In the genomic region with DNA sequence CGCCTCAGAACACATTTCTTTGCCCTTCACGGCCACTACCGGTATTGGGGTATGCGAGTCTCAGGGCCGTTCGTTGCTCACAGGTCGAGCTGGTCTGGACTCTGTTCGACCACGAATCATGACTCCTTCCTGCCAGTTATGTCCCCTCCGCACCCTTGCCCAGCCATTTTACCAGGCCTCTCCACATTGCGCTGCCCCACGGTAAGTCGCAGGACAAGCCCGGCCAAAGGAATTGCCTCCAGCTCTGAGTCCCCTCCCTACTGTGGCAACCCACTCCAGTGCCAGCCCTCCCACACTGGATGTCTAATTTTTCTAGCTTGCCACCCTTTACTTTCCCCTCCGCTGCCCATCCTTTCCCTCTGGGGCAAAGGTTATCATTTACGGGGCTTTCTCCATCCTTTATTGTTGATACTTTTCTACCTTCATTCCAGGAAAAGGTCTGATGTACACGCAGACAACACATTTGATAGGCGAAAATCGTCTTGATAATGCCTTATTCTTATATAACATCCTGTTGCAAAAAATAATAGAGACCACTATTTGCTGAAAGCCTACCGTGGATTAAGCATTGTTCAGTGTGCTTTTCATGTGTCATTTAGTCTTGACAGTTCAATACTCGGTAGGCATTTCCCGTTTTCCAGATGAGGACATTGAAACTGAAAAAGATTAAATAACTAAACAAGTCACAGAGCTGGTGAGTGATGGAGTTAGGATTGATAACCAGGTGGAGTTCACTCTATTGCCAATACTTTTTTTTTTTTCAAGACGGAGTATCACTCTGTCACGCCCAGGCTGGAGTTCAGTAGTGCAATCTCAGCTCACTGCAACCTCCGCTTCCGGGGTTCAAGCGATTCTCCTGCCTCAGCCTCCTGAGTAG, we compare ENCODE assay signal across 8 cellular contexts. TPM values are rescaled to one million over a fixed set of nuclear protein-coding genes. Genes with fewer than 3 reads are reported as not detected.
DNase-seq lines count a peak whose midpoint lies in the region; ATAC-seq and TF ChIP-seq lines count a peak whose summit lies in the region.

No MANE protein-coding gene starts in this region.

- peaks cover 4% of the 10 kb centered on the region for H3K27me3 Mint-ChIP-seq in activated naive CD4-positive, alpha-beta T cell treated with anti-CD3 and anti-CD28 coated beads, Interleukin-2, amount 10 ng/mL, durations not matched to agents 7 days and 5 days

- H3K4me3 Mint-ChIP-seq in activated naive CD4-positive, alpha-beta T cell treated with anti-CD3 and anti-CD28 coated beads, Interleukin-2, amount 10 ng/mL, durations not matched to agents 7 days and 5 days = peak overlapping the region; percentile 84

- ATAC-seq in GM19351 (IDR thresholded peaks at IDR 0.05; ENCODE audit: unreplicated experiment) (peak; percentile 21), left cardiac atrium (peak; percentile 24 to 25)

- H3K9me3 Mint-ChIP-seq in activated naive CD4-positive, alpha-beta T cell treated with anti-CD3 and anti-CD28 coated beads, Interleukin-2, amount 10 ng/mL, durations not matched to agents 7 days and 5 days = no peaks in the 10 kb centered on the region

- peak; percentile 27 for DNase-seq in CD1c-positive myeloid dendritic cell (ENCODE audit: extremely low spot score)
- DNase-seq in HuH-7 (ENCODE audit: low spot score) = peak; percentile 32
- no peak for DNase-seq in activated naive CD4-positive, alpha-beta T cell treated with anti-CD3 and anti-CD28 coated beads, Interleukin-2, amount 10 ng/mL, durations not matched to agents 7 days and 5 days
- DNase-seq in left cardiac atrium = peak; percentile 46
- no peak for DNase-seq in retinal pigment epithelial cell (ENCODE audit: low read depth)
- DNase-seq in HuH-7.5 (ENCODE audit: low spot score) = no peak
- DNase-seq in NCI-H1105 (lab: John Stamatoyannopoulos, UW) = no peak

- CTCF ChIA-PET in activated naive CD4-positive, alpha-beta T cell treated with anti-CD3 and anti-CD28 coated beads, Interleukin-2, amount 10 ng/mL, durations not matched to agents 7 days and 5 days (lab: Charles Lee) = interaction anchor here (2.1 kb wide), 1 partner anchor 19 kb away, joined by 9 read pairs; a partner anchor contains a TSS

- no peak for TF ChIP-seq CTCF in retinal pigment epithelial cell (conservative IDR thresholded peaks at IDR 0.05; ENCODE audit: low read depth, low read length)

- peak overlapping the region; percentile 96 for H3K4me3 ChIP-seq in retinal pigment epithelial cell (ENCODE audit: low read length)

- H3K4me1 Mint-ChIP-seq in activated naive CD4-positive, alpha-beta T cell treated with anti-CD3 and anti-CD28 coated beads, Interleukin-2, amount 10 ng/mL, durations not matched to agents 7 days and 5 days = peaks cover 40% of the 10 kb centered on the region

- intact Hi-C loops in left cardiac atrium (cut with DNase I) = no loop called here

- H3K27ac Mint-ChIP-seq in activated naive CD4-positive, alpha-beta T cell treated with anti-CD3 and anti-CD28 coated beads, Interleukin-2, amount 10 ng/mL, durations not matched to agents 7 days and 5 days = peak overlapping the region; percentile 95

- peaks cover 37% of the 10 kb centered on the region for H3K36me3 Mint-ChIP-seq in activated naive CD4-positive, alpha-beta T cell treated with anti-CD3 and anti-CD28 coated beads, Interleukin-2, amount 10 ng/mL, durations not matched to agents 7 days and 5 days

RNA-seq across cellular contexts. Expression of a gene that starts 1.0 kb away (rescaled TPM):
- 100 to 1,000 TPM; 273 to 342 TPM for total RNA-seq in left cardiac atrium

RNA-seq across cellular contexts. Expression of a gene that starts 19.5 kb away (rescaled TPM):
- total RNA-seq in left cardiac atrium = 10 to 100 TPM; 30.7 to 36.8 TPM

RNA-seq across cellular contexts. Expression of a gene that starts 41.8 kb away (rescaled TPM):
- 10 to 100 TPM in 1 of 2 donors, 1 to 10 TPM in 1; 8.3 to 10.0 TPM for total RNA-seq in left cardiac atrium

RNA-seq across cellular contexts. Expression of a gene that starts 52.5 kb away (rescaled TPM):
- 10 to 100 TPM; 34.0 to 38.9 TPM for total RNA-seq in left cardiac atrium

Comparison
In these comparisons a context has a peak if more than half of its experiments do, and no peak if none do; other contexts are left out.
1. DNase-seq: peak in CD1c-positive myeloid dendritic cell (single experiment), HuH-7 (single experiment) and left cardiac atrium (single experiment); none in activated naive CD4-positive, alpha-beta T cell treated with anti-CD3 and anti-CD28 coated beads, Interleukin-2, amount 10 ng/mL, durations not matched to agents 7 days and 5 days (single experiment), retinal pigment epithelial cell (single experiment), HuH-7.5 (single experiment) and NCI-H1105 (single experiment).